ENCODE assay signal across 16 cellular contexts in the genomic region with DNA sequence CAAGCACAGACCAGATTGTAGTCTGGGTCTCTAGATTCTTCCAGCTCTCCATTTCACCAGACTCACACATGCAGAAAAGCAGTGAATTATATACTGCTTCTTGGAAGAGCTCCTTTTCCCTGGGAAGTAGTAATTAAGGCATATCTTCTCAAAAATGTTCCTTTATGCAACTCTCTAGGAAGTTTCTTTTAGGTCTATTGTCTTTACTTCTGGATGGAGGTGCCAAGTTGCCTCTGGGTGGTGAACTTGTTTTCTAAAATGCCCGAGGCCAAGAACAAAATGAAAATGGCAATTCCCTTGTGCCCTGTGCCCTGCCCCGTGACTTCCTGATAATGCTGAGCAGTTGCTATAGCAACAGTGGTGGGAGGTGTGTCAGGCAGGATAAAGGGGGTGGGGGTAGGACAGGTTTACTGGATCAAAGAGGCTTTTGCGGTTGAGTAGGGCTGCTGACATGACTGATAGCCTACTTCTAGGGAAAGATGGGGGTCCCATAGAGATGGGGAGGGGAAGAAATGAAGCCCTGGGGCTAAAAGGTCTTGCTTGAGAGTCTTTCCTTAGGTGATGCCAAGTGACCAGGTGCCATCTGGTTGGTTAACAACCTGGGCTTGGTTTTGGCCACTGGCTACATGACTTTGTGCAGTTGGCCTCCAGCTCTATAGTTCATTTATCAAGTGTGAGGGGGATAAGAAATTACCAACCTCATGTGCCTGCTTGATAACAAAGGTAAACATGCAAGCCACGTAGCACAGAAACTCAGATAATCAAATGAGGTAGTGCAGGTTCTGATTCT. TPM values are rescaled to one million over a fixed set of nuclear protein-coding genes. Genes with fewer than 3 reads are reported as not detected.
A peak's percentile ranks its signal among the peaks of the same experiment; 100 is the strongest.
DNase-seq lines count a peak whose midpoint lies in the region; FAIRE-seq and TF ChIP-seq lines count a peak whose summit lies in the region.
"Had no signal": no experiment of that assay in that cellular context is flagged by ENCODE, and none has a peak within 500 bp of the region (broad histone marks: within the 10 kb centered on the region; RNA-seq: fewer than 3 reads in every experiment).

No MANE protein-coding gene starts in this region.

- no peak for TF ChIP-seq RAD21 in neural cell (conservative IDR thresholded peaks at IDR 0.05)

- POLR2A ChIA-PET in A673 (lab: Charles Lee; ENCODE audit: low non-redundant PET): interaction anchor here (0.6 kb wide), 2 partner anchors 19 to 39 kb away, joined by 4 read pairs; no protein-coding TSS in a partner anchor

- TF ChIP-seq POLR2A in GM12892 (IDR thresholded peaks at IDR 0.05; ENCODE audit: low read depth, low read length): no peak

- CTCF ChIA-PET in A673 (lab: Charles Lee): no interaction called here

- no peaks in the 10 kb centered on the region for H3K9me2 ChIP-seq in DOHH2 (replicated peaks; ENCODE audit: control insufficient read depth, low read length)
- no peaks in the 10 kb centered on the region for H3K9me2 ChIP-seq in neural cell (ENCODE audit: insufficient read depth, low read length)

- no TSS peak for BruUV-seq in A673 (replicated peaks; lab: Mats Ljungman, UMichigan)

- TF ChIP-seq CTCF in A673 (conservative IDR thresholded peaks at IDR 0.05; ENCODE audit: low read depth, low read length): no peak
- TF ChIP-seq CTCF in DOHH2 (IDR thresholded peaks at IDR 0.05; ENCODE audit: low read depth, low read length, poor library complexity, severe bottlenecking): no peak
- TF ChIP-seq CTCF in neural cell (IDR thresholded peaks at IDR 0.05; ENCODE audit: poor library complexity, severe bottlenecking): no peak

- H3K27me3 ChIP-seq in A673 (replicated peaks; ENCODE audit: insufficient read depth, low read depth, low read length, poor library complexity) (no peaks in the 10 kb centered on the region), DOHH2 (ENCODE audit: control insufficient read depth, low read length) (0 out of 2 replicates have a peak, but pooled peaks cover 2% of the 10 kb centered on the region), duodenal mucosa (ENCODE audit: control insufficient read depth in 1 of 2, insufficient read depth in 2 of 2, low read length in 2 of 2) (no peaks in the 10 kb centered on the region), neural cell (ENCODE audit: insufficient read depth, low read depth, low read length) (no peaks in the 10 kb centered on the region)

- H3K79me2 ChIP-seq in DOHH2 (ENCODE audit: control insufficient read depth, low read length) (no peaks in the 10 kb centered on the region), neural cell (replicated peaks; ENCODE audit: insufficient read depth, low read length) (peaks cover 58% of the 10 kb centered on the region)

- H3K36me3 ChIP-seq in A673 (ENCODE audit: insufficient read depth, low read length, poor library complexity, severe bottlenecking): peaks cover 66% of the 10 kb centered on the region
- no peaks in the 10 kb centered on the region for H3K36me3 ChIP-seq in DOHH2 (ENCODE audit: control insufficient read depth, low read length)
- H3K36me3 ChIP-seq in duodenal mucosa (ENCODE audit: control insufficient read depth in 1 of 2, insufficient read depth in 2 of 2, low read length in 2 of 2): peaks cover 0 to 7% of the 10 kb centered on the region in 2 donors
- no peaks in the 10 kb centered on the region for H3K36me3 ChIP-seq in neural cell (ENCODE audit: insufficient read depth, low read length)

- peaks cover 34% of the 10 kb centered on the region for H3K4me1 ChIP-seq in A673 (ENCODE audit: insufficient read depth, low read length, poor library complexity, severe bottlenecking)
- H3K4me1 ChIP-seq in DOHH2 (ENCODE audit: control insufficient read depth, low read length): peaks cover 10% of the 10 kb centered on the region
- peaks cover 23 to 24% of the 10 kb centered on the region in 2 donors for H3K4me1 ChIP-seq in duodenal mucosa (ENCODE audit: control insufficient read depth in 1 of 2, insufficient read depth in 2 of 2, low read length in 2 of 2)

- H3K9me3 ChIP-seq in A673 (ENCODE audit: low read depth, low read length, poor library complexity, severe bottlenecking): no peaks in the 10 kb centered on the region
- H3K9me3 ChIP-seq in DOHH2 (ENCODE audit: control insufficient read depth, insufficient read depth, low read length): peaks cover 15% of the 10 kb centered on the region; the same call in 1 of the 2 replicates
- H3K9me3 ChIP-seq in duodenal mucosa (ENCODE audit: control insufficient read depth in 1 of 2, low read length in 2 of 2): no peaks in the 10 kb centered on the region
- H3K9me3 ChIP-seq in neural cell (ENCODE audit: low read length): no peaks in the 10 kb centered on the region

- FAIRE-seq in GM12892 (lab: Jason Lieb, UNC): no peak
- FAIRE-seq: GM12878 had no signal

- no peak overlapping the region for H2AFZ ChIP-seq in neural cell (ENCODE audit: low read depth, low read length)

- H3K27ac ChIP-seq in A673 (ENCODE audit: low read depth, low read length, poor library complexity, severe bottlenecking) (peak overlapping the region; percentile 55), DOHH2 (ENCODE audit: low read depth, low read length) (no peak overlapping the region), duodenal mucosa (ENCODE audit: low read depth, low read length) (peak overlapping the region; percentile 43), neural cell (ENCODE audit: low read length) (peak overlapping the region; percentile 32)

- intact Hi-C loops in A673 (cut with micrococcal nuclease; ENCODE audit: unreplicated experiment): no loop called here

- DNase-seq in A673 (ENCODE audit: low spot score): no peak
- no peak for DNase-seq in NCI-H1930 (lab: John Stamatoyannopoulos, UW)
- DNase-seq in DMS114 treated with DMSO at 0.1 percent for 48 hours (lab: John Stamatoyannopoulos, UW; ENCODE audit: unreplicated experiment): no peak
- DNase-seq in GM12892 (ENCODE audit: insufficient read length): no peak
- no peak for DNase-seq in GF-D8 (lab: John Stamatoyannopoulos, UW)
- DNase-seq: activated CD4-positive, CD25-positive, alpha-beta regulatory T cell; activated CD8-positive, alpha-beta memory T cell treated with anti-CD3 and anti-CD28 coated beads, Interleukin-2, amount 50 U/mL, for 4 hours; activated naive CD8-positive, alpha-beta T cell treated with anti-CD3 and anti-CD28 coated beads, Interleukin-2, amount 50 U/mL, for 24 hours; EL; midbrain; NCI-H345; stimulated activated CD4-positive, alpha-beta T cell treated with anti-CD3 and anti-CD28 coated beads, Interleukin-2, amount 100 ng/mL, for 24 hours had no signal

- H3K4me3 ChIP-seq in A673 (ENCODE audit: low read depth, low read length, poor library complexity, severe bottlenecking) (no peak overlapping the region), DOHH2 (ENCODE audit: low read length) (no peak overlapping the region), duodenal mucosa (ENCODE audit: low read depth in 1 of 2, low read length in 2 of 2) (peak overlapping the region in 1 of 2 donors; percentile 1), neural cell (ENCODE audit: low read length) (peak overlapping the region; percentile 2)
- H3K4me3 ChIP-seq: GM12878 had no signal

- no peaks in the 10 kb centered on the region for H4K20me1 ChIP-seq in DOHH2 (ENCODE audit: control insufficient read depth, insufficient read depth, low read depth, low read length)
- no peaks in the 10 kb centered on the region for H4K20me1 ChIP-seq in neural cell (ENCODE audit: insufficient read depth)

- no peaks in the 10 kb centered on the region for H3F3A ChIP-seq in DOHH2 (ENCODE audit: control insufficient read depth, insufficient read depth)
- no peaks in the 10 kb centered on the region for H3F3A ChIP-seq in neural cell (ENCODE audit: insufficient read depth, low read length, poor library complexity, severe bottlenecking)

- H3K4me2 ChIP-seq in DOHH2 (ENCODE audit: low read length): peak overlapping the region; percentile 13; the same call in 1 of the 2 replicates
- H3K4me2 ChIP-seq in neural cell (ENCODE audit: low read length): no peak overlapping the region

- peak overlapping the region in 1 of 2 donors; percentile 17 for H3K9ac ChIP-seq in duodenal mucosa (ENCODE audit: low read depth in 1 of 2, low read length in 2 of 2)
- no peak overlapping the region for H3K9ac ChIP-seq in neural cell (ENCODE audit: low read length)

- no peak for TF ChIP-seq EP300 in neural cell (conservative IDR thresholded peaks at IDR 0.05; ENCODE audit: poor library complexity, severe bottlenecking)

TF ChIP-seq in neural cell, 6 proteins besides CTCF, POLR2A, EP300 and RAD21:
- TF ChIP-seq POLR2AphosphoS5 (IDR thresholded peaks at IDR 0.05): no peak
- no peak for TF ChIP-seq EZH2 (IDR thresholded peaks at IDR 0.05; ENCODE audit: borderline replicate concordance, insufficient read depth, low read length, poor library complexity, severe bottlenecking)
- no peak for TF ChIP-seq MXI1 (conservative IDR thresholded peaks at IDR 0.05; ENCODE audit: poor library complexity, severe bottlenecking)

RNA-seq across cellular contexts. Expression of gene IGFBP2, which starts 11.8 kb away (rescaled TPM):
- 614 and 767 TPM in 2 replicates for total RNA-seq in A673 (2021)
- polyA plus RNA-seq in neural cell: 150 and 174 TPM in 2 replicates
- polyA minus RNA-seq in neural cell: 124 and 128 TPM in 2 replicates
- 1.5 TPM for polyA plus RNA-seq in GM12892 (2012; ENCODE audit: missing spikeins)

RNA-seq across cellular contexts. Expression of gene IGFBP5, which starts 50.3 kb away (rescaled TPM):
- total RNA-seq in A673 (2021): 5.4 and 7.1 TPM in 2 replicates
- polyA plus RNA-seq in neural cell: 1.6 and 2.1 TPM in 2 replicates
- 1.9 TPM in 2 replicates for polyA minus RNA-seq in neural cell
- not detected for polyA plus RNA-seq in GM12892 (2012; ENCODE audit: missing spikeins)
- polyA plus RNA-seq: GM12878 had no signal
